In genomic region chr6:31794294-31794865, GRCh38 we compare ENCODE assay signal across 6 cellular contexts. TPM values are rescaled to one million over a fixed set of nuclear protein-coding genes. Genes with fewer than 3 reads are reported as not detected.
DNase-seq lines count a peak whose midpoint lies in the region; ATAC-seq and TF ChIP-seq lines count a peak whose summit lies in the region.

No MANE protein-coding gene starts in this region.

- in situ Hi-C loops in transverse colon (cut with MboI; ENCODE audit: low pct_ligation_motif_present in 1 of 4, low pct_unique_long_range_greater_than_20kb in 1 of 4, low sequenced_read_pairs in 3 of 4): no loop called here

- DNase-seq in GM06990 (ENCODE audit: extremely low read depth, insufficient read length): no peak
- DNase-seq in RWPE2 (ENCODE audit: low spot score): no peak
- DNase-seq in left ventricle myocardium superior: peak; percentile 7
- no peak for DNase-seq in transverse colon
- DNase-seq in OCI-M2 (lab: John Stamatoyannopoulos, UW; ENCODE audit: unreplicated experiment): no peak

- H3K36me3 ChIP-seq in GM06990 (ENCODE audit: control insufficient read depth, insufficient read depth, low read length): peaks cover 4% of the 10 kb centered on the region
- H3K36me3 ChIP-seq in RWPE2 (ENCODE audit: low read depth): peaks cover 44% of the 10 kb centered on the region
- peaks cover 0 to 7% (median 3%) of the 10 kb centered on the region in 4 donors for H3K36me3 ChIP-seq in transverse colon

- H3K4me3 ChIP-seq in GM06990 (replicated peaks; ENCODE audit: low read depth, low read length) (peak overlapping the region; percentile 92), RWPE2 (ENCODE audit: severe bottlenecking) (peak overlapping the region; percentile 88), transverse colon (peak overlapping the region; percentile 70 to 99 (median 89))

- H3K27ac ChIP-seq in RWPE2 (ENCODE audit: poor library complexity, severe bottlenecking): peak overlapping the region; percentile 86
- peak overlapping the region; percentile 93 to 97 (median 95) for H3K27ac ChIP-seq in transverse colon

- no peak for TF ChIP-seq POLR2A in transverse colon (IDR thresholded peaks at IDR 0.05)

- H3K9me3 ChIP-seq in RWPE2 (ENCODE audit: severe bottlenecking): no peaks in the 10 kb centered on the region
- no peaks in the 10 kb centered on the region for H3K9me3 ChIP-seq in transverse colon

- intact Hi-C loops in left ventricle myocardium superior (cut with micrococcal nuclease): no loop called here
- intact Hi-C loops in transverse colon (cut with DNase I; ENCODE audit: low total_unique reads): no loop called here

- TF ChIP-seq EP300 in transverse colon (IDR thresholded peaks at IDR 0.05; ENCODE audit: low read depth): no peak

- ATAC-seq in RWPE2 (ENCODE audit: low read depth) (peak; percentile 28; the same call in 2 of the 3 replicates), left ventricle myocardium superior (no peak), HG03108 (IDR thresholded peaks at IDR 0.05; ENCODE audit: unreplicated experiment) (no peak)

- TF ChIP-seq CTCF in GM06990 (IDR thresholded peaks at IDR 0.05; ENCODE audit: insufficient read depth, low read length, poor library complexity, severe bottlenecking) (no peak), RWPE2 (IDR thresholded peaks at IDR 0.05; ENCODE audit: poor library complexity, severe bottlenecking) (no peak), transverse colon (IDR thresholded peaks at IDR 0.05) (no peak)

- 9 to 20% methylated on average over 1 to 7 of the region's 7 CpGs for WGBS in transverse colon (ENCODE audit: low coverage in 1 of 2), 2 donors

- H3K4me1 ChIP-seq in RWPE2 (ENCODE audit: insufficient read depth, poor library complexity, severe bottlenecking): peaks cover 7% of the 10 kb centered on the region
- peaks cover 12 to 19% (median 15%) of the 10 kb centered on the region in 4 donors for H3K4me1 ChIP-seq in transverse colon

- no peaks in the 10 kb centered on the region for H3K27me3 ChIP-seq in GM06990 (replicated peaks; ENCODE audit: control insufficient read depth, insufficient read depth, low read length)
- no peaks in the 10 kb centered on the region for H3K27me3 ChIP-seq in RWPE2 (ENCODE audit: insufficient read depth, poor library complexity, severe bottlenecking)
- H3K27me3 ChIP-seq in transverse colon: no peaks in the 10 kb centered on the region

RNA-seq across cellular contexts. Expression of gene VARS1, which starts 1.2 kb away (rescaled TPM):
- 22.5 TPM for total RNA-seq in left ventricle myocardium superior
- total RNA-seq in transverse colon: 10 to 100 TPM; 18.0 to 54.7 (median 31.1) TPM

RNA-seq across cellular contexts. Expression of gene LSM2, which starts 12.4 kb away (rescaled TPM):
- total RNA-seq in left ventricle myocardium superior: 20.1 TPM
- total RNA-seq in transverse colon: 10 to 100 TPM; 23.5 to 43.0 (median 34.8) TPM

RNA-seq across cellular contexts. Expression of gene VWA7, which starts 17.3 kb away (rescaled TPM):
- total RNA-seq in left ventricle myocardium superior (12.8 TPM), transverse colon (10 to 100 TPM in 2 of 4 donors, 1 to 10 TPM in 2; 7.6 to 22.1 (median 9.6) TPM)

RNA-seq across cellular contexts. Expression of gene HSPA1L, which starts 20.7 kb away (rescaled TPM):
- total RNA-seq in left ventricle myocardium superior (2.0 TPM), transverse colon (under 1 TPM in 2 of 4 donors, not detected in 2; 0.64 to 0.68 TPM)

RNA-seq across cellular contexts. Expression of gene HSPA1A, which starts 21.0 kb away (rescaled TPM):
- total RNA-seq in left ventricle myocardium superior: 341 TPM
- total RNA-seq in transverse colon: 100 to 1,000 TPM; 192 to 247 (median 221) TPM
